ENCODE assay signal across 1 cellular context in the genomic region with DNA sequence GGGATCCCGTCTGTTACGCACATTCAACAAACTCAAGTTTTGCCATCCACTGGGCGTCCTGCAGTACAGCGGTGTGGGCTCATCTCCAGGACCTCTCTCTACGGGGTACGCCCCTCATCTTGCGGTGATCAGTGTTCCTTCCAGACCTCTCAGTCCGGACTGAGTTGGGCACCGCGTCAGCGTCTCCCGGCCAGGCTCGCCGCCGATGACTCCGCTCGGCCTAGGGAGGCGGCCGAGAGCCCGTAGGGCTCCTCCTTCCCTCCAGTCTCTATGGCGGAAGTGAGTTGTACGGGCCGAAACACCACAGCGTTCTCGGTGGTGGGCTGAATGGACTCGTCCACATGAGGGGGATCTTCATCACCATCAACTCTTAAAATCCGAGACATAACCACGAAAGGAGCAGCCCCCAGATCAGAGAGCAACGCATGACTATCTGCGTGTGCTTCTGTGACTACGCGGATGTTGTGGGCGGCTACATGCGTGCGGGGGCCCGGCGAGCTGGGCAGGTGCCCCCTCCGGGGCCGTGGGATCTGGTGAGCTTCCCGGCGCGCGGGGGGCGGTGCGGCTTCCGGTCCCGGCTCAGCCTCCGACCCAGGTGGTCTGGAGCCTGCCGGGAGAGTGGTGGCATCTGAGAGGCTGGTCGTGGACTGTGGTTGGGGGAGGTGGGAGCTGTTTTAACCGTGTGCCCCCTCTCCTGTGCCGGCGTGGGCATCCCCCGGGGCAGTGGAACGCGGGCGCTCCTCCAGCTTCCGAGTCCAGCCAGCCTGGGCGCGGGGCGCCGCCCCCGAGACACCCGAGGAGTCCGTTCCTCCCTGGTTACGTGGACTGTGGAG.
TF ChIP-seq lines count a peak whose summit lies in the region.

A gene with protein sequence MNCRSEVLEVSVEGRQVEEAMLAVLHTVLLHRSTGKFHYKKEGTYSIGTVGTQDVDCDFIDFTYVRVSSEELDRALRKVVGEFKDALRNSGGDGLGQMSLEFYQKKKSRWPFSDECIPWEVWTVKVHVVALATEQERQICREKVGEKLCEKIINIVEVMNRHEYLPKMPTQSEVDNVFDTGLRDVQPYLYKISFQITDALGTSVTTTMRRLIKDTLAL (plus strand): TSS at position 569 of the 833 bp plus-strand sequence. CDS start 3,673 bp downstream, outside the sequence.

TF ChIP-seq in HepG2, 621 proteins besides CTCF, POLR2A, EP300 and RAD21 (continued from another document and continues in another):
- TF ChIP-seq SAP130 (CRISPR knock-in tag; IDR thresholded peaks at IDR 0.05; ENCODE audit: low read depth) (peak; percentile 89), CENPBD1 (CRISPR knock-in tag; IDR thresholded peaks at IDR 0.05; ENCODE audit: borderline replicate concordance, low read depth) (no peak), ZNF770 (CRISPR knock-in tag; IDR thresholded peaks at IDR 0.05) (0 out of 2 replicates have a peak, but pooled peaks have one; percentile 40), ZC3H13 (CRISPR knock-in tag; IDR thresholded peaks at IDR 0.05) (peak; percentile 66; the same call in 1 of the 2 replicates), REST (IDR thresholded peaks at IDR 0.05; ENCODE audit: borderline replicate concordance in 1 of 2, low read depth in 1 of 2, low read length in 2 of 2) (peak in 1 of 2 experiments; percentile 22; a peak in 1 of 4 replicates), ZNF12 (CRISPR knock-in tag; IDR thresholded peaks at IDR 0.05) (0 out of 2 replicates have a peak, but pooled peaks have one; percentile 34), ZBTB7B (CRISPR knock-in tag; IDR thresholded peaks at IDR 0.05) (peak; percentile 67), SCMH1 (CRISPR knock-in tag; IDR thresholded peaks at IDR 0.05; ENCODE audit: borderline replicate concordance) (no peak), HDAC2 (CRISPR knock-in tag; IDR thresholded peaks at IDR 0.05) (peak; percentile 25; the same call in 1 of the 2 replicates), NFIC (IDR thresholded peaks at IDR 0.05; ENCODE audit: low read length) (no peak), GTF2F1 (IDR thresholded peaks at IDR 0.05; ENCODE audit: low read length) (0 out of 2 replicates have a peak, but pooled peaks have one; percentile 39), HNF1A (IDR thresholded peaks at IDR 0.05; ENCODE audit: low read depth) (0 out of 2 replicates have a peak, but pooled peaks have one; percentile 34), HNF1A (CRISPR knock-in tag; IDR thresholded peaks at IDR 0.05; ENCODE audit: borderline replicate concordance) (peak; percentile 33; the same call in 1 of the 2 replicates), NR2F2 (IDR thresholded peaks at IDR 0.05; ENCODE audit: borderline replicate concordance, low read depth) (no peak; the same call in 1 of the 2 replicates), FOXP1 (IDR thresholded peaks at IDR 0.05) (no peak), FOXP1 (CRISPR knock-in tag; IDR thresholded peaks at IDR 0.05) (no peak), ZBTB21 (CRISPR knock-in tag; IDR thresholded peaks at IDR 0.05) (no peak), ZFY (CRISPR knock-in tag; IDR thresholded peaks at IDR 0.05) (peak; percentile 56), MYNN (CRISPR knock-in tag; IDR thresholded peaks at IDR 0.05; ENCODE audit: low read depth) (no peak), NFYC (CRISPR knock-in tag; IDR thresholded peaks at IDR 0.05) (peak; percentile 49; the same call in 1 of the 2 replicates), ZNF20 (CRISPR knock-in tag; IDR thresholded peaks at IDR 0.05) (no peak), TBL1XR1 (IDR thresholded peaks at IDR 0.05; ENCODE audit: borderline replicate concordance, low read length, partially characterized antibody) (peak; percentile 42), WIZ (CRISPR knock-in tag; IDR thresholded peaks at IDR 0.05) (peak; percentile 82; the same call in 1 of the 2 replicates), XRCC5 (optimal IDR thresholded peaks at IDR 0.05; ENCODE audit: low read length) (peak; percentile 92), ERF (CRISPR knock-in tag; IDR thresholded peaks at IDR 0.05) (peak; percentile 85), SIN3B (IDR thresholded peaks at IDR 0.05; ENCODE audit: low read length) (peak; percentile 47; the same call in 1 of the 2 replicates), ZNF839 (CRISPR knock-in tag; IDR thresholded peaks at IDR 0.05; ENCODE audit: borderline replicate concordance) (no peak), ZSCAN31 (CRISPR knock-in tag; IDR thresholded peaks at IDR 0.05; ENCODE audit: low read depth) (peak; percentile 58; the same call in 1 of the 2 replicates), ZNF234 (CRISPR knock-in tag; conservative IDR thresholded peaks at IDR 0.05) (no peak), KDM5A (IDR thresholded peaks at IDR 0.05; ENCODE audit: borderline replicate concordance, low read length) (peak; percentile 94), REXO4 (CRISPR knock-in tag; IDR thresholded peaks at IDR 0.05; ENCODE audit: borderline replicate concordance) (no peak), SOX13 (IDR thresholded peaks at IDR 0.05) (no peak), SOX13 (CRISPR knock-in tag; conservative IDR thresholded peaks at IDR 0.05 in 1 of 2, IDR thresholded peaks at IDR 0.05 in 1 of 2) (peak in 1 of 2 experiments; percentile 18; a peak in 1 of 4 replicates), ZNF124 (CRISPR knock-in tag; IDR thresholded peaks at IDR 0.05) (no peak; the same call in 1 of the 2 replicates), ZNF367 (CRISPR knock-in tag; IDR thresholded peaks at IDR 0.05; ENCODE audit: borderline replicate concordance) (peak; percentile 56; the same call in 1 of the 2 replicates), CBX5 (CRISPR knock-in tag; IDR thresholded peaks at IDR 0.05; ENCODE audit: borderline replicate concordance) (peak; percentile 52; the same call in 1 of the 2 replicates), ZNF746 (CRISPR knock-in tag; IDR thresholded peaks at IDR 0.05) (no peak), ZNF557 (CRISPR knock-in tag; IDR thresholded peaks at IDR 0.05) (0 out of 2 replicates have a peak, but pooled peaks have one; percentile 20), ZNF777 (CRISPR knock-in tag; IDR thresholded peaks at IDR 0.05) (peak; percentile 56; the same call in 1 of the 2 replicates), ZNF577 (CRISPR knock-in tag; IDR thresholded peaks at IDR 0.05; ENCODE audit: borderline replicate concordance, low read depth) (no peak), MEIS2 (CRISPR knock-in tag; IDR thresholded peaks at IDR 0.05) (no peak)
- TF ChIP-seq, protein P1, sequence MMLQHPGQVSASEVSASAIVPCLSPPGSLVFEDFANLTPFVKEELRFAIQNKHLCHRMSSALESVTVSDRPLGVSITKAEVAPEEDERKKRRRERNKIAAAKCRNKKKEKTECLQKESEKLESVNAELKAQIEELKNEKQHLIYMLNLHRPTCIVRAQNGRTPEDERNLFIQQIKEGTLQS (CRISPR knock-in tag; IDR thresholded peaks at IDR 0.05): no peak; the same call in 1 of the 2 replicates
- TF ChIP-seq, protein P2, sequence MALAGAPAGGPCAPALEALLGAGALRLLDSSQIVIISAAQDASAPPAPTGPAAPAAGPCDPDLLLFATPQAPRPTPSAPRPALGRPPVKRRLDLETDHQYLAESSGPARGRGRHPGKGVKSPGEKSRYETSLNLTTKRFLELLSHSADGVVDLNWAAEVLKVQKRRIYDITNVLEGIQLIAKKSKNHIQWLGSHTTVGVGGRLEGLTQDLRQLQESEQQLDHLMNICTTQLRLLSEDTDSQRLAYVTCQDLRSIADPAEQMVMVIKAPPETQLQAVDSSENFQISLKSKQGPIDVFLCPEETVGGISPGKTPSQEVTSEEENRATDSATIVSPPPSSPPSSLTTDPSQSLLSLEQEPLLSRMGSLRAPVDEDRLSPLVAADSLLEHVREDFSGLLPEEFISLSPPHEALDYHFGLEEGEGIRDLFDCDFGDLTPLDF (CRISPR knock-in tag; IDR thresholded peaks at IDR 0.05): peak; percentile 84
- TF ChIP-seq, protein P3, sequence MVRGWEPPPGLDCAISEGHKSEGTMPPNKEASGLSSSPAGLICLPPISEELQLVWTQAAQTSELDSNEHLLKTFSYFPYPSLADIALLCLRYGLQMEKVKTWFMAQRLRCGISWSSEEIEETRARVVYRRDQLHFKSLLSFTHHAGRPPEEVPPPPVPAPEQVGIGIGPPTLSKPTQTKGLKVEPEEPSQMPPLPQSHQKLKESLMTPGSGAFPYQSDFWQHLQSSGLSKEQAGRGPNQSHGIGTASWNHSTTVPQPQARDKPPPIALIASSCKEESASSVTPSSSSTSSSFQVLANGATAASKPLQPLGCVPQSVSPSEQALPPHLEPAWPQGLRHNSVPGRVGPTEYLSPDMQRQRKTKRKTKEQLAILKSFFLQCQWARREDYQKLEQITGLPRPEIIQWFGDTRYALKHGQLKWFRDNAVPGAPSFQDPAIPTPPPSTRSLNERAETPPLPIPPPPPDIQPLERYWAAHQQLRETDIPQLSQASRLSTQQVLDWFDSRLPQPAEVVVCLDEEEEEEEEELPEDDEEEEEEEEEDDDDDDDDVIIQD (CRISPR knock-in tag; IDR thresholded peaks at IDR 0.05; ENCODE audit: low read depth): 0 out of 2 replicates have a peak, but pooled peaks have one; percentile 34
- TF ChIP-seq, protein P4, sequence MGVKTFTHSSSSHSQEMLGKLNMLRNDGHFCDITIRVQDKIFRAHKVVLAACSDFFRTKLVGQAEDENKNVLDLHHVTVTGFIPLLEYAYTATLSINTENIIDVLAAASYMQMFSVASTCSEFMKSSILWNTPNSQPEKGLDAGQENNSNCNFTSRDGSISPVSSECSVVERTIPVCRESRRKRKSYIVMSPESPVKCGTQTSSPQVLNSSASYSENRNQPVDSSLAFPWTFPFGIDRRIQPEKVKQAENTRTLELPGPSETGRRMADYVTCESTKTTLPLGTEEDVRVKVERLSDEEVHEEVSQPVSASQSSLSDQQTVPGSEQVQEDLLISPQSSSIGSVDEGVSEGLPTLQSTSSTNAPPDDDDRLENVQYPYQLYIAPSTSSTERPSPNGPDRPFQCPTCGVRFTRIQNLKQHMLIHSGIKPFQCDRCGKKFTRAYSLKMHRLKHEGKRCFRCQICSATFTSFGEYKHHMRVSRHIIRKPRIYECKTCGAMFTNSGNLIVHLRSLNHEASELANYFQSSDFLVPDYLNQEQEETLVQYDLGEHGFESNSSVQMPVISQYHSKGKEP (CRISPR knock-in tag; IDR thresholded peaks at IDR 0.05): no peak; the same call in 1 of the 2 replicates
